In the genomic region with DNA sequence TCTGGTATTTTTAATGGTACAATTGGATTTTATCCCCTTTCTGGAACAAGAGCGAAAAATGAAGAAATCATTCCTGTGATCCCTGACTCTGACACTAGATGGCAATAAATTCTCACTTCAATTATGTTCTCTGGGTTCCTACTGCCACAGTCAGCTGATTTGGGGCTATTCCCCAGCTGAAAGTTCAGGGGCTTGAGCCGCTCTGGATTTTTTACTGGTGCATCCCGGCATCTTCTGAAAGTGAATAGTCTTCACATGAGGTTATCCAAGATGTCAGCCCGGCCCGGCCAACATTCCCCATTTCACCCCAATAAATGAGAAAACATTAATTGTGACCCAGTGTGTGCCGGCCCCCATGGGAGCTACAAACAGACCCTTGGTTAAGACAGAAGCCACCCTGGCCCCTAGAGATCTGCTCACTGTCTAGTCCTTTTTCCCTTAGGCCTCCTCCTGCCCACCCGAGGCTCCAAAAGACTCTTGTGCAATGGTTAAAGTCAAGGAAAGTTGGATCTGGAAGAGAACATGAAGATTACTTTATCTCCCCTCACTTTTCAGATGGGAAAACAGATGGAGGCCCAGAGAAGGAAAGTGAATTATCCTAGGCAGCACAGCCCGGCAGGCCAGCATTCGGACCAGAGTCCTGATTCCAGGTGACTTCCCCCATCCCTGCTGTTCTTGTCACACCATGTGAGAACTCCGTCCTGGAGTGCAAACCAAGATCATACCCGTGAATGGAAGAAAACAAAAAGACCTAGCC, we compare ENCODE assay signal across 9 cellular contexts. TPM values are rescaled to one million over a fixed set of nuclear protein-coding genes. Genes with fewer than 3 reads are reported as not detected.
A peak's percentile ranks its signal among the peaks of the same experiment; 100 is the strongest.
DNase-seq lines count a peak whose midpoint lies in the region; ATAC-seq, FAIRE-seq and TF ChIP-seq lines count a peak whose summit lies in the region.
"Had no signal": no experiment of that assay in that cellular context is flagged by ENCODE, and none has a peak within 500 bp of the region (broad histone marks: within the 10 kb centered on the region; RNA-seq: fewer than 3 reads in every experiment).

No MANE protein-coding gene starts in this region.

- dilution Hi-C loops in mammary epithelial cell (cut with HindIII; ENCODE audit: low sequenced_read_pairs), result no loop called here

- peak overlapping the region; percentile 40 to 80 (median 60) for H3K4me3 Mint-ChIP-seq in IgD-negative memory B cell
- H3K4me3 Mint-ChIP-seq: dendritic cell treated with granulocyte-macrophage colony-stimulating factor and Interleukin-4, amounts not matched to agents 40 ng/mL and 50 ng/mL, for 4 days had no signal

- H3K27me3 ChIP-seq in mammary epithelial cell (ENCODE audit: insufficient read depth, low read length) (no peaks in the 10 kb centered on the region), testis (no peaks in the 10 kb centered on the region)

- no peaks in the 10 kb centered on the region for H4K20me1 ChIP-seq in OCI-LY7 (ENCODE audit: insufficient read depth, low read length)
- H4K20me1 ChIP-seq in mammary epithelial cell (ENCODE audit: insufficient read depth, low read length), result no peaks in the 10 kb centered on the region

- no peak overlapping the region for H3K4me3 ChIP-seq in OCI-LY7 (ENCODE audit: low read depth, low read length, poor library complexity, severe bottlenecking)
- no peak overlapping the region for H3K4me3 ChIP-seq in mammary epithelial cell (replicated peaks in 1 of 3; ENCODE audit: insufficient read depth in 1 of 3, low read depth in 2 of 3, low read length in 3 of 3)
- no peak overlapping the region for H3K4me3 ChIP-seq in kidney (ENCODE audit: low read length in 2 of 2)
- H3K4me3 ChIP-seq in testis, result no peak overlapping the region

- peaks cover 8% of the 10 kb centered on the region for H3K27me3 Mint-ChIP-seq in IgD-negative memory B cell

- H3K79me2 ChIP-seq in OCI-LY7 (ENCODE audit: insufficient read depth, low read depth, low read length) (no peaks in the 10 kb centered on the region), mammary epithelial cell (ENCODE audit: insufficient read depth, low read length) (no peaks in the 10 kb centered on the region)

- POLR2A ChIA-PET in OCI-LY7 (lab: Charles Lee), result interaction anchor here (0.9 to 1.1 kb wide), 3 partner anchors 53 to 59 kb away, joined by 3 to 5 read pairs (median 3); no protein-coding TSS in a partner anchor

- H3K9me3 Mint-ChIP-seq in IgD-negative memory B cell, result no peaks in the 10 kb centered on the region
- H3K9me3 Mint-ChIP-seq: dendritic cell treated with granulocyte-macrophage colony-stimulating factor and Interleukin-4, amounts not matched to agents 40 ng/mL and 50 ng/mL, for 4 days had no signal

- peaks cover 2% of the 10 kb centered on the region for H3K36me3 Mint-ChIP-seq in IgD-negative memory B cell

- 23% methylated on average over 10 of the region's 11 CpGs for WGBS in mammary epithelial cell (ENCODE audit: low coverage, missing lambda C conversion rate)
- 59 to 67% methylated on average over 11 of the region's 11 CpGs for WGBS in testis, 2 donors

- no peak for ATAC-seq in GM18517 (IDR thresholded peaks at IDR 0.05; ENCODE audit: unreplicated experiment)

- peaks cover 11% of the 10 kb centered on the region for H3K4me1 ChIP-seq in OCI-LY7 (ENCODE audit: insufficient read depth, low read length, poor library complexity, severe bottlenecking)
- peaks cover 14% of the 10 kb centered on the region for H3K4me1 ChIP-seq in mammary epithelial cell (ENCODE audit: insufficient read depth, low read length)
- no peaks in the 10 kb centered on the region for H3K4me1 ChIP-seq in kidney (ENCODE audit: control insufficient read depth in 1 of 2, insufficient read depth in 1 of 2, low read depth in 1 of 2, low read length in 2 of 2)
- H3K4me1 ChIP-seq in testis, result peaks cover 10% of the 10 kb centered on the region

- H3K9ac ChIP-seq in mammary epithelial cell (ENCODE audit: insufficient read depth, low read length) (peak overlapping the region; percentile 62), kidney (ENCODE audit: low read length in 2 of 2) (peak overlapping the region in 1 of 2 donors; percentile 14)

- intact Hi-C loops in OCI-LY7 (cut with micrococcal nuclease; ENCODE audit: unreplicated experiment) (loop anchor here (1.0 to 5.0 kb wide), 2 partner anchors 55 to 130 kb away; partner anchors contain the start of gene POLR3B), mammary epithelial cell (cut with micrococcal nuclease) (loop anchor here (1.0 to 2.0 kb wide), 6 partner anchors 19 to 694 kb away; partner anchors contain the start of gene POLR3B), kidney (cut with DNase I) (loop anchor here (10.0 kb wide), 1 partner anchor 802 kb away; no protein-coding TSS in a partner anchor), testis (cut with DNase I; ENCODE audit: low total_unique reads) (no loop called here)

- H3K4me2 ChIP-seq in OCI-LY7 (ENCODE audit: low read length), result no peak overlapping the region
- peak overlapping the region; percentile 46 for H3K4me2 ChIP-seq in mammary epithelial cell (ENCODE audit: insufficient read depth, low read depth, low read length)

- DNase-seq in SKM-1 treated with dmso at 0.1 percent for 144 hours (lab: John Stamatoyannopoulos, UW; ENCODE audit: unreplicated experiment), result peak; percentile 40
- DNase-seq in SKM-1 (lab: John Stamatoyannopoulos, UW; ENCODE audit: unreplicated experiment), result no peak
- peak; percentile 70 for DNase-seq in OCI-LY7 (ENCODE audit: low spot score)
- DNase-seq in mammary epithelial cell, result peak; percentile 71
- DNase-seq in kidney, result no peak
- DNase-seq in testis, result no peak

- peak; percentile 92 for TF ChIP-seq CTCF in OCI-LY7 (conservative IDR thresholded peaks at IDR 0.05; ENCODE audit: low read length)
- TF ChIP-seq CTCF in mammary epithelial cell (conservative IDR thresholded peaks at IDR 0.05 in 1 of 2, IDR thresholded peaks at IDR 0.05 in 1 of 2; ENCODE audit: extremely low read depth in 1 of 2, insufficient read depth in 1 of 2, low read depth in 1 of 2, low read length in 2 of 2), result peak; percentile 61 to 68
- TF ChIP-seq CTCF in kidney (IDR thresholded peaks at IDR 0.05; ENCODE audit: borderline replicate concordance, extremely low read depth, insufficient read depth), result peak; percentile 82
- peak; percentile 57 to 70 (median 68) for TF ChIP-seq CTCF in testis (IDR thresholded peaks at IDR 0.05)

- peak overlapping the region; percentile 20; the same call in 1 of the 2 replicates for H2AFZ ChIP-seq in OCI-LY7 (ENCODE audit: low read length)
- H2AFZ ChIP-seq in mammary epithelial cell (ENCODE audit: low read depth, low read length), result peak overlapping the region; percentile 76

- no TSS peak for BruUV-seq in OCI-LY7 (replicated peaks; lab: Mats Ljungman, UMichigan)
- BruUV-seq in mammary epithelial cell (replicated peaks; lab: Mats Ljungman, UMichigan), result TSS peak; percentile 89

- TF ChIP-seq POLR2A in testis (IDR thresholded peaks at IDR 0.05), result no peak

- H3K36me3 ChIP-seq in OCI-LY7 (ENCODE audit: insufficient read depth, low read length), result no peaks in the 10 kb centered on the region
- no peaks in the 10 kb centered on the region for H3K36me3 ChIP-seq in mammary epithelial cell (ENCODE audit: insufficient read depth, low read length)
- no peaks in the 10 kb centered on the region for H3K36me3 ChIP-seq in kidney (ENCODE audit: control insufficient read depth in 1 of 2, insufficient read depth in 2 of 2, low read length in 2 of 2)
- no peaks in the 10 kb centered on the region for H3K36me3 ChIP-seq in testis (ENCODE audit: low read depth, missing control alignments)

- H3K4me1 Mint-ChIP-seq in IgD-negative memory B cell, result peaks cover 19 to 25% (median 20%) of the 10 kb centered on the region in 3 donors

- no peaks in the 10 kb centered on the region for H3K9me2 ChIP-seq in OCI-LY7 (ENCODE audit: insufficient read depth, low read length)

- H3K27ac Mint-ChIP-seq in IgD-negative memory B cell, result peak overlapping the region; percentile 68 to 97 (median 97)
- H3K27ac Mint-ChIP-seq: dendritic cell treated with granulocyte-macrophage colony-stimulating factor and Interleukin-4, amounts not matched to agents 40 ng/mL and 50 ng/mL, for 4 days had no signal

- CTCF ChIA-PET in OCI-LY7 (lab: Charles Lee; ENCODE audit: unreplicated experiment) (interaction anchor here (0.9 to 2.5 kb wide), 4 partner anchors 53 to 70 kb away, joined by 3 to 14 read pairs (median 6); no protein-coding TSS in a partner anchor), mammary epithelial cell (lab: Charles Lee; ENCODE audit: low non-redundant PET) (interaction anchor here (1.2 kb wide), 1 partner anchor 119 kb away, joined by 11 read pairs; no protein-coding TSS in a partner anchor)

- H3K9me3 ChIP-seq in OCI-LY7 (ENCODE audit: low read length) (no peaks in the 10 kb centered on the region), mammary epithelial cell (replicated peaks; ENCODE audit: insufficient read depth, low read length) (no peaks in the 10 kb centered on the region), kidney (ENCODE audit: control insufficient read depth in 1 of 2, low read length in 2 of 2) (no peaks in the 10 kb centered on the region), testis (no peaks in the 10 kb centered on the region)

- in situ Hi-C loops in mammary epithelial cell (cut with MboI; ENCODE audit: low sequenced_read_pairs in 2 of 2), result loop anchor here (5.0 to 10.0 kb wide), 3 partner anchors 55 to 802 kb away; no protein-coding TSS in a partner anchor

- peak; percentile 73 for FAIRE-seq in kidney (lab: Jason Lieb, UNC)

- no peak overlapping the region for H3K27ac ChIP-seq in OCI-LY7 (ENCODE audit: low read depth, low read length, poor library complexity, severe bottlenecking)
- peak overlapping the region; percentile 95 for H3K27ac ChIP-seq in mammary epithelial cell (ENCODE audit: insufficient read depth, low read depth, low read length)
- H3K27ac ChIP-seq in kidney (ENCODE audit: low read depth in 2 of 2, low read length in 2 of 2), result no peak overlapping the region
- no peak overlapping the region for H3K27ac ChIP-seq in testis

RNA-seq across cellular contexts. Expression of gene CKAP4, which starts 20.8 kb away (rescaled TPM):
- polyA plus RNA-seq in IgD-negative memory B cell (18.8 TPM), mammary epithelial cell (74.7 TPM), kidney (ENCODE audit: insufficient read depth, low read depth, low replicate concordance) (29.2 TPM), testis (ENCODE audit: insufficient read depth, low read depth, low replicate concordance) (31.2 TPM)
- total RNA-seq in OCI-LY7 (2014; rRNA removed; shearing (Covaris generic)), result 17.5 and 18.9 TPM in 2 replicates
- total RNA-seq in OCI-LY7 (2022) (31.9 and 40.5 TPM in 2 replicates), mammary epithelial cell (100 to 1,000 TPM in 1 of 2 donors, 10 to 100 TPM in 1; 88.4 to 123 TPM), kidney (43.0 TPM), testis (10 to 100 TPM; 26.8 to 31.3 TPM)
- 44.0 TPM for polyA minus RNA-seq in mammary epithelial cell

Comparison
In these comparisons a context has a peak if more than half of its experiments do, and no peak if none do; other contexts are left out.
1. DNase-seq: peak in SKM-1 treated with dmso at 0.1 percent for 144 hours (single experiment), OCI-LY7 (single experiment) and mammary epithelial cell (single experiment); none in SKM-1 (single experiment), kidney (single experiment) and testis (single experiment).
2. Peak in every context shown above with its lines, with median percentiles within 50 percentile points of each other: CTCF ChIP-seq.